Comparison of ENCODE assay signal across 32 cellular contexts in genomic region chr13:66663206-66663605, GRCh38.
"Had no signal": no experiment of that assay in that cellular context is flagged by ENCODE, and none has a peak within 500 bp of the region (broad histone marks: within the 10 kb centered on the region; RNA-seq: fewer than 3 reads in every experiment).

No MANE protein-coding gene starts in this region.

- H3K27ac ChIP-seq: brain microvascular endothelial cell, coronary artery had no signal

- H3K4me1 Mint-ChIP-seq: activated CD4-positive, alpha-beta T cell treated with anti-CD3 and anti-CD28 coated beads for 36 hours; activated CD4-positive, alpha-beta T cell treated with anti-CD3 and anti-CD28 coated beads, Interleukin-2, amount 10 ng/mL, durations not matched to agents 24 days and 14 days; activated CD8-positive, alpha-beta memory T cell treated with anti-CD3 and anti-CD28 coated beads, Interleukin-2, amount 10 ng/mL, durations not matched to agents 7 days and 5 days; central memory CD8-positive, alpha-beta T cell; endodermal cell; T-helper 17 cell had no signal

- H3K36me3 Mint-ChIP-seq: activated CD4-positive, alpha-beta memory T cell treated with anti-CD3 and anti-CD28 coated beads for 36 hours; activated CD8-positive, alpha-beta memory T cell treated with anti-CD3 and anti-CD28 coated beads, Interleukin-2, amount 10 ng/mL, durations not matched to agents 7 days and 5 days; activated naive CD8-positive, alpha-beta T cell had no signal

- H3K4me3 Mint-ChIP-seq: activated CD4-positive, alpha-beta memory T cell treated with anti-CD3 and anti-CD28 coated beads for 36 hours; activated CD4-positive, alpha-beta T cell treated with anti-CD3 and anti-CD28 coated beads for 36 hours; activated CD4-positive, alpha-beta T cell treated with anti-CD3 and anti-CD28 coated beads, Interleukin-2, amount 10 ng/mL, durations not matched to agents 24 days and 14 days; activated CD8-positive, alpha-beta memory T cell treated with anti-CD3 and anti-CD28 coated beads, Interleukin-2, amount 10 ng/mL, durations not matched to agents 7 days and 5 days; activated CD8-positive, alpha-beta T cell treated with anti-CD3 and anti-CD28 coated beads, Interleukin-2, amount 10 ng/mL, durations not matched to agents 7 days and 5 days; activated naive CD8-positive, alpha-beta T cell; central memory CD8-positive, alpha-beta T cell; dendritic cell treated with granulocyte-macrophage colony-stimulating factor and Interleukin-4, amounts not matched to agents 40 ng/mL and 50 ng/mL, for 4 days; endodermal cell; T-helper 17 cell; T-helper 2 cell treated with Interferon-gamma antibody and Interleukin-4, amounts not matched to agents 5 μg/mL and 100 μg/mL, for 36 hours had no signal

- H3K36me3 ChIP-seq: brain microvascular endothelial cell had no signal

- H3K27me3 Mint-ChIP-seq: activated CD4-positive, alpha-beta memory T cell treated with anti-CD3 and anti-CD28 coated beads for 36 hours; activated CD4-positive, alpha-beta T cell treated with anti-CD3 and anti-CD28 coated beads for 36 hours; activated CD4-positive, alpha-beta T cell treated with anti-CD3 and anti-CD28 coated beads, Interleukin-2, amount 10 ng/mL, durations not matched to agents 24 days and 14 days; activated CD8-positive, alpha-beta memory T cell treated with anti-CD3 and anti-CD28 coated beads, Interleukin-2, amount 10 ng/mL, durations not matched to agents 7 days and 5 days; activated naive CD8-positive, alpha-beta T cell; central memory CD8-positive, alpha-beta T cell; dendritic cell treated with granulocyte-macrophage colony-stimulating factor and Interleukin-4, amounts not matched to agents 40 ng/mL and 50 ng/mL, for 4 days; T-helper 17 cell had no signal

- FAIRE-seq: astrocyte, bronchial epithelial cell, frontal cortex had no signal

- ATAC-seq: activated CD4-positive, alpha-beta T cell treated with anti-CD3 and anti-CD28 coated beads for 36 hours; activated CD8-positive, alpha-beta memory T cell treated with anti-CD3 and anti-CD28 coated beads, Interleukin-2, amount 10 ng/mL, durations not matched to agents 7 days and 5 days; activated CD8-positive, alpha-beta T cell treated with anti-CD3 and anti-CD28 coated beads, Interleukin-2, amount 10 ng/mL, durations not matched to agents 7 days and 5 days; esophagus mucosa; T-helper 17 cell had no signal

- H3K9me3 Mint-ChIP-seq: activated CD4-positive, alpha-beta memory T cell treated with anti-CD3 and anti-CD28 coated beads for 36 hours; activated CD4-positive, alpha-beta T cell treated with anti-CD3 and anti-CD28 coated beads, Interleukin-2, amount 10 ng/mL, durations not matched to agents 24 days and 14 days; endodermal cell; T-helper 2 cell treated with Interferon-gamma antibody and Interleukin-4, amounts not matched to agents 5 μg/mL and 100 μg/mL, for 36 hours had no signal

- H3K4me3 ChIP-seq: coronary artery, dorsolateral prefrontal cortex had no signal

- DNase-seq: activated CD4-positive, alpha-beta memory T cell treated with anti-CD3 and anti-CD28 coated beads for 36 hours; activated CD4-positive, alpha-beta T cell treated with anti-CD3 and anti-CD28 coated beads for 36 hours; activated CD4-positive, alpha-beta T cell treated with anti-CD3 and anti-CD28 coated beads, Interleukin-2, amount 10 ng/mL, durations not matched to agents 24 days and 14 days; activated CD4-positive, CD25-positive, alpha-beta regulatory T cell; activated CD4-positive, CD25-positive, alpha-beta regulatory T cell treated with anti-CD3 and anti-CD28 coated beads, Interleukin-2, amount 50 U/mL, for 72 hours; activated CD8-positive, alpha-beta memory T cell treated with anti-CD3 and anti-CD28 coated beads, Interleukin-2, amount 10 ng/mL, durations not matched to agents 7 days and 5 days; activated CD8-positive, alpha-beta memory T cell treated with anti-CD3 and anti-CD28 coated beads, Interleukin-2, amount 50 U/mL, for 4 hours; activated CD8-positive, alpha-beta T cell treated with anti-CD3 and anti-CD28 coated beads, Interleukin-2, amount 10 ng/mL, durations not matched to agents 7 days and 5 days; activated gamma-delta T cell; activated naive CD4-positive, alpha-beta T cell treated with anti-CD3 and anti-CD28 coated beads, Interleukin-2, amount 50 U/mL, for 16 hours; activated naive CD4-positive, alpha-beta T cell treated with Interleukin-2 at 50 U/mL for 16 hours; activated T-cell treated with anti-CD3 and anti-CD28 coated beads, Interleukin-2, amount 50 U/mL, for 1 hour; activated T-cell treated with anti-CD3 and anti-CD28 coated beads, Interleukin-2, amount 50 U/mL, for 48 hours; amniotic stem cell; anterior cingulate cortex; brain microvascular endothelial cell; dorsolateral prefrontal cortex; effector memory CD4-positive, alpha-beta T cell; endodermal cell; foreskin fibroblast; head of caudate nucleus; T-helper 17 cell; T1000 had no signal

- H3K27ac Mint-ChIP-seq: activated CD4-positive, alpha-beta memory T cell treated with anti-CD3 and anti-CD28 coated beads for 36 hours; activated CD4-positive, alpha-beta T cell treated with anti-CD3 and anti-CD28 coated beads for 36 hours; activated CD4-positive, alpha-beta T cell treated with anti-CD3 and anti-CD28 coated beads, Interleukin-2, amount 10 ng/mL, durations not matched to agents 24 days and 14 days; activated CD8-positive, alpha-beta memory T cell treated with anti-CD3 and anti-CD28 coated beads, Interleukin-2, amount 10 ng/mL, durations not matched to agents 7 days and 5 days; activated CD8-positive, alpha-beta T cell treated with anti-CD3 and anti-CD28 coated beads, Interleukin-2, amount 10 ng/mL, durations not matched to agents 7 days and 5 days; activated naive CD8-positive, alpha-beta T cell; dendritic cell treated with granulocyte-macrophage colony-stimulating factor and Interleukin-4, amounts not matched to agents 40 ng/mL and 50 ng/mL, for 4 days; endodermal cell; T-helper 17 cell; T-helper 2 cell treated with Interferon-gamma antibody and Interleukin-4, amounts not matched to agents 5 μg/mL and 100 μg/mL, for 36 hours had no signal

- H3K27me3 ChIP-seq: brain microvascular endothelial cell, dorsolateral prefrontal cortex had no signal
